25 cellular contexts compared by ENCODE assay signal in the genomic region with DNA sequence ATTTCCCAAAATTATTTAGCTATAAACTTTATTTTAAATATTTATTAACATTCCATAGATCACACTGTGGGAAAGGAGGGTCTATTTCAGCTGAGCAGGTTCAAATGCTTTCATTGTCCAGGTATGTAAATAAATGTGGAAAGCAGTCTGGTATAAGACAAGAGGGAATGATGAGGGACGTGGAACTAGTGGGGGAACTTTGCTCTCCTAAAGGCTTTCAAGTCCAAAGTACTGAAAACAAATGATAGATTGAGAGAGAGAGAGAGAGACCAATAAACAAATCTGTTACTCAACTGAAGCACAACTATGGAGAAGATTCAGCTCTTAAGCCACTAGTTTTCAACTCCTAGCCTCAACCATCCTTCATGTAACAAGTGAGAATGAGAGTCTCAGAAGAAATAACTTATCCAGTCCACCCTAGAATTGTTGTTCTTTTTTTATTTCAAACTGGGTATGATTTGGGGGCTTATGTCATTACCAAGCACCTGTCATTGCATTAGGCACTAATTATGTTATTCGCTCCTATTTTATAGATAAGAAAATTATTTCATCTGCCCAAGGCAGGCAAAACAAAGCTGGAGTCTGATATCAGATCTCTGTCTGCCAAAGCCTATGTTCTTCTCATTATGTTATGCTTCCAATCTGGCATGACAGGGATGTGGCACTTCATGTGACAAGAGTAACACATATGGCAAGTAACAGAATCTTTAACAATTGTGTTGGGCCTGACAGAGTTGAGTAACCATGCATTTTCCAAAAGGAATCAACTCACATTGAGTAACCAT.
"Had no signal": no experiment of that assay in that cellular context is flagged by ENCODE, and none has a peak within 500 bp of the region (broad histone marks: within the 10 kb centered on the region; RNA-seq: fewer than 3 reads in every experiment).

No MANE protein-coding gene starts in this region.

- H3K36me3 ChIP-seq: colonic mucosa, esophagus squamous epithelium, gastrocnemius medialis, heart right ventricle, left ventricle myocardium inferior, lower lobe of right lung had no signal

- H3K4me1 ChIP-seq: colonic mucosa, esophagus squamous epithelium, gastrocnemius medialis, heart right ventricle, left ventricle myocardium inferior, lower lobe of right lung had no signal

- H3K9me3 ChIP-seq: colonic mucosa, esophagus squamous epithelium, gastrocnemius medialis, lower lobe of right lung, mucosa of descending colon had no signal

- H3K27ac ChIP-seq: colonic mucosa, epithelial cell of prostate, esophagus squamous epithelium, gastrocnemius medialis, heart right ventricle, left ventricle myocardium inferior, lower lobe of right lung had no signal

- H3K27me3 ChIP-seq: colonic mucosa, esophagus squamous epithelium, gastrocnemius medialis, heart right ventricle had no signal

- ATAC-seq: effector memory CD8-positive, alpha-beta T cell; esophagus mucosa; gastrocnemius medialis; heart right ventricle; left cardiac atrium; lower lobe of right lung; mucosa of descending colon had no signal

- H3K4me3 ChIP-seq: colonic mucosa, esophagus squamous epithelium, gastrocnemius medialis, heart right ventricle, left ventricle myocardium inferior, lower lobe of right lung, mucosa of descending colon had no signal

- FAIRE-seq: endometrium, islet of Langerhans, keratinocyte had no signal

- DNase-seq: colonic mucosa; cortex of kidney; effector CD8-positive, alpha-beta T cell; effector memory CD8-positive, alpha-beta T cell; endodermal cell; erythroblast; esophagus squamous epithelium; foreskin fibroblast; foreskin melanocyte; gastrocnemius medialis; glutamatergic neuron; head of caudate nucleus; heart right ventricle; hippocampal formation; left cardiac atrium; left ventricle myocardium inferior; lower lobe of right lung; mesenchymal stem cell; mucosa of descending colon; naive B cell had no signal
